24 cellular contexts compared by ENCODE assay signal in the genomic region with DNA sequence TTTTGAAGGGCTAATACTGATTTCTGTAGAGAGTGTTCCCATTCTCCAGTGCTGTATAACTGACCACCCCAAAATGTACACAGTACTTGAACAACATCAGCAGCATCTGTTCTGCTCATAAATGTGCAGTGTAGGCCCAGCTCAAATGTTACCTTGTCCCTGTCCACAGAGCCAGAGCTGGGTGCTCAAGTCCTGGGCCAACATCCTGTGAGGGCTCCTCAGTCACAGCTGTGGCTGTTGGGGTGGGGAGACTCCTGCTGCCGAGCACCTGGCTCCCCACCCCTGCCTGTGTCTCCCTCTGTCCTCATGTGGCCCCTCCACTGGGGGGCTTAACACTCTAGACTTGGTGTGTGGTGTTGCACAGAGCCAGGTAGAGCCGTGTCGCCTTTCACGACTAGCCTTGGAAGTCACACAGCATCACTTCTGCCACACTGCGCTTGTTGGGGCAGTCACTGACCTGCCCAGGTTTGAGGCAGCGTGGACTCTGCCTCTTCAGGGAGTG. TPM values are rescaled to one million over a fixed set of nuclear protein-coding genes. Genes with fewer than 3 reads are reported as not detected.
DNase-seq lines count a peak whose midpoint lies in the region; ATAC-seq, FAIRE-seq and TF ChIP-seq lines count a peak whose summit lies in the region.
"Had no signal": no experiment of that assay in that cellular context is flagged by ENCODE, and none has a peak within 500 bp of the region (broad histone marks: within the 10 kb centered on the region; RNA-seq: fewer than 3 reads in every experiment).

No MANE protein-coding gene starts in this region.

- peak overlapping the region; percentile 40 for H3K27ac Mint-ChIP-seq in activated naive CD8-positive, alpha-beta T cell treated with anti-CD3 and anti-CD28 coated beads, Interleukin-2, amount 10 ng/mL, durations not matched to agents 7 days and 5 days
- no peak overlapping the region for H3K27ac Mint-ChIP-seq in activated naive CD8-positive, alpha-beta T cell treated with anti-CD3 and anti-CD28 coated beads for 36 hours
- H3K27ac Mint-ChIP-seq in GM23338 (no peak overlapping the region), HFFc6 (no peak overlapping the region)

- H3K4ac ChIP-seq in H1 (replicated peaks; ENCODE audit: insufficient read length, low read depth, low read length) (no peak overlapping the region), neuronal stem cell (ENCODE audit: low read length) (no peak overlapping the region)

- H2BK15ac ChIP-seq in H1 (ENCODE audit: low read length) = no peak overlapping the region
- no peak overlapping the region for H2BK15ac ChIP-seq in neuronal stem cell (ENCODE audit: low read length)

- no peaks in the 10 kb centered on the region for H3K9me2 ChIP-seq in GM23338 (ENCODE audit: insufficient read depth)

- TF ChIP-seq CTCF in GM23338 (conservative IDR thresholded peaks at IDR 0.05; ENCODE audit: low read depth in 2 of 2) (no peak), H1 (IDR thresholded peaks at IDR 0.05; ENCODE audit: control extremely low read depth in 1 of 3, insufficient read depth in 1 of 3, low read depth in 1 of 3, low read length in 3 of 3) (no peak), Peyer's patch (IDR thresholded peaks at IDR 0.05) (no peak), HFFc6 (IDR thresholded peaks at IDR 0.05) (no peak)

- H3K36me3 ChIP-seq in GM23338 (ENCODE audit: insufficient read depth) (peaks cover 11% of the 10 kb centered on the region; the same call in 1 of the 2 replicates), H1 (ENCODE audit: control insufficient read depth in 2 of 4, insufficient read depth in 4 of 4, low read length in 3 of 4) (peaks cover 0 to 2% (median 0%) of the 10 kb centered on the region in 4 experiments; a peak in 1 of 8 replicates), neuronal stem cell (replicated peaks in 1 of 2; ENCODE audit: control insufficient read depth in 2 of 2, insufficient read depth in 2 of 2, low read length in 2 of 2) (peaks cover 10 to 95% of the 10 kb centered on the region in 2 donors), Peyer's patch (peaks cover 0 to 23% (median 0%) of the 10 kb centered on the region in 3 donors)

- DNase-seq in activated naive CD8-positive, alpha-beta T cell treated with anti-CD3 and anti-CD28 coated beads, Interleukin-2, amount 10 ng/mL, durations not matched to agents 7 days and 5 days = no peak
- DNase-seq in activated naive CD8-positive, alpha-beta T cell treated with anti-CD3 and anti-CD28 coated beads for 36 hours = no peak
- DNase-seq in GM23338 (ENCODE audit: low spot score) = no peak
- no peak for DNase-seq in H1 (ENCODE audit: low read depth in 1 of 2, low spot score in 2 of 2)
- no peak for DNase-seq in neuronal stem cell (ENCODE audit: low spot score)
- no peak for DNase-seq in Peyer's patch
- DNase-seq in DMS79 (lab: John Stamatoyannopoulos, UW) = no peak
- DNase-seq in HFFc6 = no peak
- DNase-seq: 8988T, DMS153, EL, GM23248, KG1, NCI-H1417, NCI-H187, NCI-H2107, NCI-H2227 treated with DMSO at 0.1 percent for 48 hours, NCI-H524, NCI-H82, OCI-M1, RPMI8226 had no signal

- H3K79me1 ChIP-seq in H1 (ENCODE audit: low read depth, low read length) = no peaks in the 10 kb centered on the region
- peaks cover 3% of the 10 kb centered on the region for H3K79me1 ChIP-seq in neuronal stem cell (ENCODE audit: low read depth, low read length)

- no peak overlapping the region for H2BK12ac ChIP-seq in H1 (ENCODE audit: low read depth, low read length)
- no peak overlapping the region for H2BK12ac ChIP-seq in neuronal stem cell (ENCODE audit: low read length)

- H2BK20ac ChIP-seq in H1 (ENCODE audit: low read length) = no peak overlapping the region

- no peak for TF ChIP-seq EP300 in H1 (IDR thresholded peaks at IDR 0.05; ENCODE audit: borderline replicate concordance in 1 of 2, low read depth in 2 of 2, low read length in 2 of 2)

- POLR2A ChIA-PET in activated naive CD8-positive, alpha-beta T cell treated with anti-CD3 and anti-CD28 coated beads, Interleukin-2, amount 10 ng/mL, durations not matched to agents 7 days and 5 days (lab: Charles Lee) = no interaction called here
- POLR2A ChIA-PET in H1 (lab: Charles Lee; ENCODE audit: partially characterized antibody) = no interaction called here

- H3K4me3 ChIP-seq in GM23338 = no peak overlapping the region
- no peak overlapping the region for H3K4me3 ChIP-seq in H1 (ENCODE audit: extremely low read depth in 1 of 4, insufficient read depth in 2 of 4, low read depth in 3 of 4, low read length in 4 of 4)
- H3K4me3 ChIP-seq in neuronal stem cell (ENCODE audit: low read length in 2 of 2) = no peak overlapping the region
- H3K4me3 ChIP-seq in Peyer's patch = no peak overlapping the region
- H3K4me3 ChIP-seq: GM12878, GM23248 had no signal

- H3K4me1 Mint-ChIP-seq in activated naive CD8-positive, alpha-beta T cell treated with anti-CD3 and anti-CD28 coated beads, Interleukin-2, amount 10 ng/mL, durations not matched to agents 7 days and 5 days = peaks cover 1% of the 10 kb centered on the region
- peaks cover 6% of the 10 kb centered on the region for H3K4me1 Mint-ChIP-seq in activated naive CD8-positive, alpha-beta T cell treated with anti-CD3 and anti-CD28 coated beads for 36 hours
- H3K4me1 Mint-ChIP-seq in GM23338 = peaks cover 4% of the 10 kb centered on the region; the same call in 2 of the 3 replicates
- no peaks in the 10 kb centered on the region for H3K4me1 Mint-ChIP-seq in HFFc6 (ENCODE audit: low read depth)

- peak; percentile 54 for ATAC-seq in activated naive CD8-positive, alpha-beta T cell treated with anti-CD3 and anti-CD28 coated beads, Interleukin-2, amount 10 ng/mL, durations not matched to agents 7 days and 5 days (ENCODE audit: low read depth)
- ATAC-seq in GM23338 = peak; percentile 38; the same call in 1 of the 3 replicates
- ATAC-seq: GM12878, HepG2 had no signal

- H3K79me2 ChIP-seq in GM23338 (replicated peaks; ENCODE audit: insufficient read depth) (peaks cover 5% of the 10 kb centered on the region; the same call in 1 of the 2 replicates), H1 (ENCODE audit: control insufficient read depth in 1 of 2, insufficient read depth in 2 of 2, low read length in 2 of 2) (no peaks in the 10 kb centered on the region)

- H3K9me3 Mint-ChIP-seq in activated naive CD8-positive, alpha-beta T cell treated with anti-CD3 and anti-CD28 coated beads, Interleukin-2, amount 10 ng/mL, durations not matched to agents 7 days and 5 days = peaks cover 2% of the 10 kb centered on the region
- no peaks in the 10 kb centered on the region for H3K9me3 Mint-ChIP-seq in activated naive CD8-positive, alpha-beta T cell treated with anti-CD3 and anti-CD28 coated beads for 36 hours
- no peaks in the 10 kb centered on the region for H3K9me3 Mint-ChIP-seq in GM23338
- H3K9me3 Mint-ChIP-seq in HFFc6 = no peaks in the 10 kb centered on the region

- no peak overlapping the region for H3K18ac ChIP-seq in H1 (ENCODE audit: extremely low read depth, low read length)
- peak overlapping the region; percentile 21 for H3K18ac ChIP-seq in neuronal stem cell (ENCODE audit: low read length)

- WGBS in H1 (ENCODE audit: extremely low coverage in 1 of 2, insufficient coverage in 1 of 2, insufficient read length in 1 of 2, insufficient replicate concordance in 2 of 2, low coverage in 1 of 2, low lambda C conversion rate in 2 of 2, missing lambda C conversion rate in 1 of 2), 2 experiments = 89% methylated on average over 6 of the region's 6 CpGs; no CpG with 5 or more reads in 1 of the 2 experiments
- no CpG with 5 or more reads among the region's 6 CpGs for WGBS in neuronal stem cell (ENCODE audit: extremely low coverage in 2 of 2, insufficient read length in 2 of 2, insufficient replicate concordance in 1 of 2), 2 donors

- CTCF ChIA-PET in H1 (lab: Charles Lee; ENCODE audit: partially characterized antibody) = interaction anchor here (0.8 kb wide), 1 partner anchor 8 kb away, joined by 3 read pairs; no protein-coding TSS in a partner anchor

- H2BK5ac ChIP-seq in H1 (ENCODE audit: low read depth, low read length) (no peak overlapping the region), neuronal stem cell (ENCODE audit: low read length) (no peak overlapping the region)

- H3K4me1 ChIP-seq in GM23338 (ENCODE audit: insufficient read depth) (no peaks in the 10 kb centered on the region), H1 (replicated peaks in 1 of 4; ENCODE audit: control insufficient read depth in 3 of 4, insufficient read depth in 4 of 4, low read length in 3 of 4) (peaks cover 0 to 2% (median 0%) of the 10 kb centered on the region in 4 experiments; a peak in 1 of 7 replicates), neuronal stem cell (ENCODE audit: control insufficient read depth in 2 of 2, insufficient read depth in 1 of 2, low read depth in 1 of 2, low read length in 2 of 2) (no peaks in the 10 kb centered on the region), Peyer's patch (no peaks in the 10 kb centered on the region)

- H4K20me1 ChIP-seq in GM23338 (replicated peaks; ENCODE audit: insufficient read depth) (peaks cover 20% of the 10 kb centered on the region), H1 (replicated peaks in 1 of 2; ENCODE audit: control insufficient read depth in 1 of 2, insufficient read depth in 2 of 2, low read length in 2 of 2) (peaks cover 0 to 6% of the 10 kb centered on the region in 2 experiments)

- H3K9ac ChIP-seq in H1 (replicated peaks in 1 of 4; ENCODE audit: extremely low read depth in 1 of 4, low read depth in 3 of 4, low read length in 3 of 4) = no peak overlapping the region
- no peak overlapping the region for H3K9ac ChIP-seq in neuronal stem cell (ENCODE audit: low read depth, low read length, poor library complexity)
- H3K9ac ChIP-seq: GM23248 had no signal

- no peaks in the 10 kb centered on the region for H3K23me2 ChIP-seq in H1 (ENCODE audit: low read depth, low read length)

- H3K4me2 ChIP-seq in GM23338 (no peak overlapping the region), H1 (ENCODE audit: insufficient read depth in 1 of 2, low read depth in 2 of 2, low read length in 2 of 2) (no peak overlapping the region), neuronal stem cell (ENCODE audit: insufficient read depth, low read length, poor library complexity, severe bottlenecking) (no peak overlapping the region)

- no peak overlapping the region for H2BK120ac ChIP-seq in H1 (replicated peaks; ENCODE audit: low read depth, low read length)
- H2BK120ac ChIP-seq in neuronal stem cell (ENCODE audit: low read depth, low read length) = no peak overlapping the region

- H3K27me3 ChIP-seq in GM23338 (ENCODE audit: insufficient read depth) (no peaks in the 10 kb centered on the region), H1 (replicated peaks in 1 of 4; ENCODE audit: control insufficient read depth in 3 of 4, extremely low read depth in 1 of 4, insufficient read depth in 3 of 4, low read length in 3 of 4) (no peaks in the 10 kb centered on the region), neuronal stem cell (ENCODE audit: control insufficient read depth in 3 of 3, insufficient read depth in 3 of 3, low read depth in 1 of 3, low read length in 3 of 3) (no peaks in the 10 kb centered on the region), Peyer's patch (no peaks in the 10 kb centered on the region)

- no peak for TF ChIP-seq RAD21 in H1 (IDR thresholded peaks at IDR 0.05 in 1 of 2, conservative IDR thresholded peaks at IDR 0.05 in 1 of 2; ENCODE audit: low read depth in 2 of 2, low read length in 2 of 2)

- H3K27me3 Mint-ChIP-seq in activated naive CD8-positive, alpha-beta T cell treated with anti-CD3 and anti-CD28 coated beads, Interleukin-2, amount 10 ng/mL, durations not matched to agents 7 days and 5 days = no peaks in the 10 kb centered on the region
- H3K27me3 Mint-ChIP-seq in activated naive CD8-positive, alpha-beta T cell treated with anti-CD3 and anti-CD28 coated beads for 36 hours = no peaks in the 10 kb centered on the region
- peaks cover 6% of the 10 kb centered on the region for H3K27me3 Mint-ChIP-seq in GM23338 (ENCODE audit: insufficient read depth, low read depth, poor library complexity)
- no peaks in the 10 kb centered on the region for H3K27me3 Mint-ChIP-seq in HFFc6 (ENCODE audit: insufficient read depth)

- peak overlapping the region; percentile 36; the same call in 1 of the 2 replicates for H4K8ac ChIP-seq in H1 (ENCODE audit: extremely low read depth, insufficient read depth, low read length)
- peak overlapping the region; percentile 85 for H4K8ac ChIP-seq in neuronal stem cell (ENCODE audit: low read depth, low read length)

- no peak for FAIRE-seq in H1 (lab: Jason Lieb, UNC)
- FAIRE-seq: GM12878, GM19239, HepG2 had no signal

- H2AFZ ChIP-seq in GM23338 (no peak overlapping the region), H1 (ENCODE audit: low read length) (no peak overlapping the region), neuronal stem cell (ENCODE audit: low read length) (no peak overlapping the region)
- H2AFZ ChIP-seq: GM23248 had no signal

- 0 out of 2 replicates have a peak overlapping the region, but pooled peaks have one; percentile 36 for H3K27ac ChIP-seq in GM23338 (ENCODE audit: low read depth)
- H3K27ac ChIP-seq in H1 (ENCODE audit: low read depth, low read length) = no peak overlapping the region
- H3K27ac ChIP-seq in neuronal stem cell (replicated peaks; ENCODE audit: low read length) = no peak overlapping the region
- H3K27ac ChIP-seq in Peyer's patch = no peak overlapping the region
- H3K27ac ChIP-seq: GM23248 had no signal

- no peak overlapping the region for H2AK5ac ChIP-seq in H1 (ENCODE audit: low read depth, low read length)
- H2AK5ac ChIP-seq in neuronal stem cell (ENCODE audit: low read depth, low read length) = no peak overlapping the region

- H3K23ac ChIP-seq in H1 (ENCODE audit: insufficient read length) (no peak overlapping the region), neuronal stem cell (ENCODE audit: low read depth, low read length, poor library complexity) (no peak overlapping the region)

- H3K14ac ChIP-seq in H1 (ENCODE audit: insufficient read length) (peak overlapping the region; percentile 31), neuronal stem cell (ENCODE audit: low read length) (no peak overlapping the region)

- H4K91ac ChIP-seq in H1 (replicated peaks; ENCODE audit: insufficient read length, low read length) = no peak overlapping the region
- no peak overlapping the region for H4K91ac ChIP-seq in neuronal stem cell (ENCODE audit: low read depth, low read length, poor library complexity)

- no peak overlapping the region for H3K56ac ChIP-seq in H1 (replicated peaks; ENCODE audit: insufficient read length, low read depth, low read length)

- no peak for TF ChIP-seq POLR2A in H1 (IDR thresholded peaks at IDR 0.05; ENCODE audit: control extremely low read depth in 1 of 2, low read depth in 2 of 2, low read length in 2 of 2)
- TF ChIP-seq POLR2A in Peyer's patch (IDR thresholded peaks at IDR 0.05) = no peak

- H3K36me3 Mint-ChIP-seq in activated naive CD8-positive, alpha-beta T cell treated with anti-CD3 and anti-CD28 coated beads, Interleukin-2, amount 10 ng/mL, durations not matched to agents 7 days and 5 days = peaks cover 44% of the 10 kb centered on the region
- peaks cover 29% of the 10 kb centered on the region for H3K36me3 Mint-ChIP-seq in activated naive CD8-positive, alpha-beta T cell treated with anti-CD3 and anti-CD28 coated beads for 36 hours
- H3K36me3 Mint-ChIP-seq in GM23338 (ENCODE audit: low read depth) (peaks cover 3% of the 10 kb centered on the region; the same call in 2 of the 3 replicates), HFFc6 (ENCODE audit: low read depth) (peaks cover 44% of the 10 kb centered on the region)

- H3F3A ChIP-seq in GM23338 (replicated peaks; ENCODE audit: low read depth) = no peaks in the 10 kb centered on the region

- H3K4me3 Mint-ChIP-seq in activated naive CD8-positive, alpha-beta T cell treated with anti-CD3 and anti-CD28 coated beads, Interleukin-2, amount 10 ng/mL, durations not matched to agents 7 days and 5 days = no peak overlapping the region
- H3K4me3 Mint-ChIP-seq in activated naive CD8-positive, alpha-beta T cell treated with anti-CD3 and anti-CD28 coated beads for 36 hours = no peak overlapping the region
- H3K4me3 Mint-ChIP-seq in GM23338 (no peak overlapping the region), HFFc6 (no peak overlapping the region)

- no peak overlapping the region for H4K5ac ChIP-seq in H1 (ENCODE audit: insufficient read length, low read depth, low read length)

- no peaks in the 10 kb centered on the region for H3K9me3 ChIP-seq in H1 (ENCODE audit: insufficient read depth in 2 of 2, low read depth in 1 of 2, low read length in 1 of 2)
- H3K9me3 ChIP-seq in neuronal stem cell (replicated peaks in 1 of 2; ENCODE audit: control insufficient read depth in 2 of 2, insufficient read depth in 1 of 2, low read depth in 1 of 2, low read length in 2 of 2) = peaks cover 0 to 23% of the 10 kb centered on the region in 2 donors
- H3K9me3 ChIP-seq in Peyer's patch = no peaks in the 10 kb centered on the region

RNA-seq across cellular contexts. Expression of a gene that starts 30.5 kb away (rescaled TPM):
- 10 to 100 TPM; 78.7 to 78.8 TPM for total RNA-seq in activated naive CD8-positive, alpha-beta T cell treated with anti-CD3 and anti-CD28 coated beads, Interleukin-2, amount 10 ng/mL, durations not matched to agents 7 days and 5 days
- total RNA-seq in activated naive CD8-positive, alpha-beta T cell treated with anti-CD3 and anti-CD28 coated beads for 36 hours = 10 to 100 TPM; 19.0 to 21.2 TPM
- 34.4 and 36.3 TPM in 2 replicates for total RNA-seq in GM23338 (2014; rRNA removed; shearing (Covaris generic))
- polyA plus RNA-seq in GM23338 (2016; fragmentation: Nextera tagmentation; extraction: Ambion mirVana) (15.9 and 18.5 TPM in 2 replicates), H1 (2011; rRNA removed) (16.0 and 23.2 TPM in 2 replicates)
- total RNA-seq in H1 (2021; fragmentation: NEBNext Ultra II Directional; extraction: Animal tissue kit (Norgen Biotek cat#: 25700)) = 24.4 and 27.1 TPM in 2 replicates
- 26.8 TPM for polyA plus RNA-seq in H1 (2011; cell fraction: cytosol; rRNA removed)
- polyA plus RNA-seq in H1 (2011; cell fraction: nucleus; rRNA removed) = 86.2 TPM
- 17.7 to 23.0 TPM (median 21.3 TPM) in 4 replicates for polyA plus RNA-seq in H1 (2012, experiment 1 of 2)
- polyA plus RNA-seq in H1 (2012, experiment 2 of 2) = 5.8 TPM
- polyA plus RNA-seq in H1 (2013, experiment 1 of 2) = 11.7 TPM
- 10.8 TPM for polyA plus RNA-seq in H1 (2013, experiment 2 of 2)
- polyA minus RNA-seq in H1 (2011; rRNA and poly(A)+ RNA removed) = 35.7 and 43.9 TPM in 2 replicates
- 31.7 TPM for polyA minus RNA-seq in H1 (2011; cell fraction: cytosol; rRNA and poly(A)+ RNA removed)
- polyA minus RNA-seq in H1 (2011; cell fraction: nucleus; rRNA and poly(A)+ RNA removed) = 62.1 TPM
- polyA plus RNA-seq in neuronal stem cell (2013, experiment 1 of 2) = 24.0 TPM
- 24.5 TPM for polyA plus RNA-seq in neuronal stem cell (2013, experiment 2 of 2)
- total RNA-seq in Peyer's patch = 100 to 1,000 TPM in 1 of 4 donors, 10 to 100 TPM in 3; 69.9 to 108 (median 85.3) TPM
- 10 to 100 TPM; 20.0 to 24.1 (median 21.7) TPM for total RNA-seq in HFFc6 (2021; fragmentation: NEBNext Ultra II Directional; extraction: Animal tissue kit (Norgen Biotek cat#: 25700))
